ENCODE assay signal across 1 cellular context in genomic region chr20:62339647-62340062, GRCh38.
A peak's percentile ranks its signal among the peaks of the same experiment; 100 is the strongest.
TF ChIP-seq lines count a peak whose summit lies in the region.

No MANE protein-coding gene starts in this region.

TF ChIP-seq in HepG2, 621 proteins besides CTCF, POLR2A, EP300 and RAD21:
- TF ChIP-seq IKZF5 (CRISPR knock-in tag; IDR thresholded peaks at IDR 0.05) (no peak), SP1 (IDR thresholded peaks at IDR 0.05) (peak; percentile 35; the same call in 1 of the 2 replicates), SP1 (CRISPR knock-in tag; IDR thresholded peaks at IDR 0.05) (no peak), POLR2AphosphoS5 (IDR thresholded peaks at IDR 0.05; ENCODE audit: low read depth, low read length) (0 out of 2 replicates have a peak, but pooled peaks have one; percentile 17)
